In the genomic region with DNA sequence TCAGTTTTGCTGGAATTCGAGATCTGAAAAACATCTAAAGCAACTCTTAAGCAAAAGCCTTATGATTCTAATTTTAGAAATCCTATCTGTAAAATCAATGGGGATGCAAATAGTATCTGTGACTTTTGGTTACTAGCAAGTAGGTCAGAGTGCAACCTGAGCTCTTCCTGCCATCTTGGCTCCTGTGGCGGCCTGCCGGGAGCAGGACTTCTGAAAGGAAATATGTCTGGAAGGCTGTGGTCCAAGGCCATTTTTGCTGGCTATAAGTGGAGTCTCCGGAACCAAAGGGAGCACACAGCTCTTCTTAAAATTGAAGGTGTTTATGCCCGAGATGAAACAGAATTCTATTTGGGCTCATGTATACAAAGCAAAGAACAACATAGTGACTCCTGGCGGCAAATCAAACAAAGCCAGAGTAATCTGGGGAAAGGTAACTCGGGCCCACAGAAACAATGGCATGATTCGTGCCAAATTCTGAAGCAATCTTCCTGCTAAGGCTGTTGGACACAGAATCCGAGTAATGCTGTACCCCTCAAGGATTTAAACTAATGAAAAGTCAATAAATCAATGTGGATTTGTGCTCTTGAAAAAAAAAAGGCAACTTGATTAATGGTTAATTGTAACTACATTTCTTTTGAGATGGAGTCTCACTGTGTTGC, we compare ENCODE assay signal across 11 cellular contexts. TPM values are rescaled to one million over a fixed set of nuclear protein-coding genes. Genes with fewer than 3 reads are reported as not detected.
A peak's percentile ranks its signal among the peaks of the same experiment; 100 is the strongest.
DNase-seq lines count a peak whose midpoint lies in the region; ATAC-seq and TF ChIP-seq lines count a peak whose summit lies in the region.
"Had no signal": no experiment of that assay in that cellular context is flagged by ENCODE, and none has a peak within 500 bp of the region (broad histone marks: within the 10 kb centered on the region; RNA-seq: fewer than 3 reads in every experiment).

No MANE protein-coding gene starts in this region.

- POLR2A ChIA-PET in activated CD4-positive, alpha-beta memory T cell treated with anti-CD3 and anti-CD28 coated beads for 36 hours (lab: Charles Lee): no interaction called here

- H3K4me3 Mint-ChIP-seq in activated T-cell treated with anti-CD3 and anti-CD28 coated beads, Interleukin-2, amount 50 U/mL, for 24 hours: peak overlapping the region; percentile 95
- H3K4me3 Mint-ChIP-seq in activated CD4-positive, alpha-beta memory T cell treated with anti-CD3 and anti-CD28 coated beads for 36 hours: peak overlapping the region; percentile 96
- H3K4me3 Mint-ChIP-seq in stimulated activated memory B cell treated with anti-CD40 and anti-IgM and Interleukin-4, amounts not matched to agents 10 μg/mL and 1 μg/mL and 100 μg/mL, for 72 hours: peak overlapping the region; percentile 94

- H3K79me2 ChIP-seq in hepatocyte: peaks cover 66% of the 10 kb centered on the region

- intact Hi-C loops in activated CD4-positive, alpha-beta memory T cell treated with anti-CD3 and anti-CD28 coated beads for 36 hours (cut with micrococcal nuclease): loop anchor here (5.0 kb wide), 1 partner anchor 765 kb away; no protein-coding TSS in a partner anchor
- intact Hi-C loops in tibial artery (cut with DNase I; ENCODE audit: low total_unique reads) (no loop called here), vagina (cut with DNase I) (no loop called here)

- peak overlapping the region; percentile 64 for H3K4me3 ChIP-seq in hepatocyte
- H3K4me3 ChIP-seq in tibial artery: no peak overlapping the region
- H3K4me3 ChIP-seq in vagina: peak overlapping the region in 1 of 2 donors; percentile 81

- peak overlapping the region; percentile 93 for H3K4me2 ChIP-seq in hepatocyte

- H3K27me3 ChIP-seq in hepatocyte (no peaks in the 10 kb centered on the region), tibial artery (peaks cover 0 to 10% of the 10 kb centered on the region in 2 donors), vagina (no peaks in the 10 kb centered on the region)
- H3K27me3 ChIP-seq: uterus had no signal

- H3K27ac ChIP-seq in hepatocyte (no peak overlapping the region), tibial artery (no peak overlapping the region), vagina (no peak overlapping the region)
- H3K27ac ChIP-seq: uterus had no signal

- peaks cover 22% of the 10 kb centered on the region for H3K4me1 ChIP-seq in hepatocyte (ENCODE audit: insufficient read depth)
- H3K4me1 ChIP-seq in tibial artery: peaks cover 0 to 29% (median 24%) of the 10 kb centered on the region in 4 donors
- H3K4me1 ChIP-seq in vagina: peaks cover 36% of the 10 kb centered on the region

- peaks cover 50% of the 10 kb centered on the region for H3K36me3 Mint-ChIP-seq in activated T-cell treated with anti-CD3 and anti-CD28 coated beads, Interleukin-2, amount 50 U/mL, for 24 hours (ENCODE audit: low read depth)
- H3K36me3 Mint-ChIP-seq in activated CD4-positive, alpha-beta memory T cell treated with anti-CD3 and anti-CD28 coated beads for 36 hours: peaks cover 7% of the 10 kb centered on the region
- H3K36me3 Mint-ChIP-seq in stimulated activated memory B cell treated with anti-CD40 and anti-IgM and Interleukin-4, amounts not matched to agents 10 μg/mL and 1 μg/mL and 100 μg/mL, for 72 hours: peaks cover 6% of the 10 kb centered on the region

- no peaks in the 10 kb centered on the region for H3K9me2 ChIP-seq in hepatocyte (replicated peaks; ENCODE audit: insufficient read depth)

- H3K27ac Mint-ChIP-seq in activated T-cell treated with anti-CD3 and anti-CD28 coated beads, Interleukin-2, amount 50 U/mL, for 24 hours: peak overlapping the region; percentile 93
- H3K27ac Mint-ChIP-seq in activated CD4-positive, alpha-beta memory T cell treated with anti-CD3 and anti-CD28 coated beads for 36 hours: no peak overlapping the region
- H3K27ac Mint-ChIP-seq in stimulated activated memory B cell treated with anti-CD40 and anti-IgM and Interleukin-4, amounts not matched to agents 10 μg/mL and 1 μg/mL and 100 μg/mL, for 72 hours: peak overlapping the region; percentile 93

- TF ChIP-seq CTCF in hepatocyte (IDR thresholded peaks at IDR 0.05; ENCODE audit: poor library complexity): no peak
- no peak for TF ChIP-seq CTCF in tibial artery (IDR thresholded peaks at IDR 0.05)
- TF ChIP-seq CTCF in vagina (IDR thresholded peaks at IDR 0.05): no peak

- no peaks in the 10 kb centered on the region for H3K9me3 Mint-ChIP-seq in activated T-cell treated with anti-CD3 and anti-CD28 coated beads, Interleukin-2, amount 50 U/mL, for 24 hours
- no peaks in the 10 kb centered on the region for H3K9me3 Mint-ChIP-seq in activated CD4-positive, alpha-beta memory T cell treated with anti-CD3 and anti-CD28 coated beads for 36 hours
- no peaks in the 10 kb centered on the region for H3K9me3 Mint-ChIP-seq in stimulated activated memory B cell treated with anti-CD40 and anti-IgM and Interleukin-4, amounts not matched to agents 10 μg/mL and 1 μg/mL and 100 μg/mL, for 72 hours

- peaks cover 43% of the 10 kb centered on the region for H3K4me1 Mint-ChIP-seq in activated T-cell treated with anti-CD3 and anti-CD28 coated beads, Interleukin-2, amount 50 U/mL, for 24 hours (ENCODE audit: low read depth)
- peaks cover 35% of the 10 kb centered on the region for H3K4me1 Mint-ChIP-seq in activated CD4-positive, alpha-beta memory T cell treated with anti-CD3 and anti-CD28 coated beads for 36 hours (ENCODE audit: low read depth)
- peaks cover 38% of the 10 kb centered on the region for H3K4me1 Mint-ChIP-seq in stimulated activated memory B cell treated with anti-CD40 and anti-IgM and Interleukin-4, amounts not matched to agents 10 μg/mL and 1 μg/mL and 100 μg/mL, for 72 hours

- 87% methylated on average over 9 of the region's 9 CpGs for WGBS in hepatocyte (ENCODE audit: low lambda C conversion rate, missing lambda C conversion rate)

- TF ChIP-seq POLR2A in vagina (IDR thresholded peaks at IDR 0.05): no peak

- no peak overlapping the region for H2AFZ ChIP-seq in hepatocyte

- CTCF ChIA-PET in activated CD4-positive, alpha-beta memory T cell treated with anti-CD3 and anti-CD28 coated beads for 36 hours (lab: Charles Lee): interaction anchor here (1.3 kb wide), 1 partner anchor 11 kb away, joined by 4 read pairs; no protein-coding TSS in a partner anchor

- DNase-seq in activated T-cell treated with anti-CD3 and anti-CD28 coated beads, Interleukin-2, amount 50 U/mL, for 24 hours: no peak
- DNase-seq in activated T-cell treated with anti-CD3 and anti-CD28 coated beads, Interleukin-2, amount 50 U/mL, for 1 hour: no peak
- DNase-seq in activated CD4-positive, alpha-beta memory T cell treated with anti-CD3 and anti-CD28 coated beads for 36 hours: no peak
- DNase-seq in hepatocyte (ENCODE audit: low spot score) (no peak), tibial artery (no peak), vagina (ENCODE audit: extremely low spot score in 2 of 2) (no peak)
- DNase-seq: activated CD4-positive, CD25-positive, alpha-beta regulatory T cell; NCI-H2227 treated with DMSO at 0.1 percent for 48 hours had no signal

- no peaks in the 10 kb centered on the region for H3K27me3 Mint-ChIP-seq in activated T-cell treated with anti-CD3 and anti-CD28 coated beads, Interleukin-2, amount 50 U/mL, for 24 hours
- H3K27me3 Mint-ChIP-seq in activated CD4-positive, alpha-beta memory T cell treated with anti-CD3 and anti-CD28 coated beads for 36 hours: no peaks in the 10 kb centered on the region
- H3K27me3 Mint-ChIP-seq in stimulated activated memory B cell treated with anti-CD40 and anti-IgM and Interleukin-4, amounts not matched to agents 10 μg/mL and 1 μg/mL and 100 μg/mL, for 72 hours: peaks cover 6% of the 10 kb centered on the region

- peaks cover 17% of the 10 kb centered on the region for H4K20me1 ChIP-seq in hepatocyte (ENCODE audit: insufficient read depth, poor library complexity, severe bottlenecking)

- H3K36me3 ChIP-seq in hepatocyte (replicated peaks; ENCODE audit: insufficient read depth, low read depth): no peaks in the 10 kb centered on the region
- H3K36me3 ChIP-seq in tibial artery: no peaks in the 10 kb centered on the region
- H3K36me3 ChIP-seq in vagina: no peaks in the 10 kb centered on the region
- H3K36me3 ChIP-seq: uterus had no signal

- no peaks in the 10 kb centered on the region for H3K9me3 ChIP-seq in hepatocyte (ENCODE audit: low read depth)
- H3K9me3 ChIP-seq in tibial artery: no peaks in the 10 kb centered on the region
- no peaks in the 10 kb centered on the region for H3K9me3 ChIP-seq in vagina
- H3K9me3 ChIP-seq: uterus had no signal

- no peak for ATAC-seq in stimulated activated memory B cell treated with anti-CD40 and anti-IgM and Interleukin-4, amounts not matched to agents 10 μg/mL and 1 μg/mL and 100 μg/mL, for 72 hours
- ATAC-seq in activated CD4-positive, CD25-positive, alpha-beta regulatory T cell treated with anti-CD3 and anti-CD28 coated beads, Interleukin-2, amount 50 U/mL, for 24 hours: no peak

RNA-seq across cellular contexts. Expression of a gene that starts 1.7 kb away (rescaled TPM):
- total RNA-seq in activated CD4-positive, alpha-beta memory T cell treated with anti-CD3 and anti-CD28 coated beads for 36 hours: 10 to 100 TPM; 41.9 to 42.9 TPM
- total RNA-seq in hepatocyte: 37.6 and 52.7 TPM in 2 replicates
- polyA plus RNA-seq in hepatocyte: 48.2 and 53.5 TPM in 2 replicates
- 22.3 TPM for total RNA-seq in vagina

RNA-seq across cellular contexts. Expression of a gene that starts 33.3 kb away (rescaled TPM):
- under 1 TPM; 0.31 to 0.50 TPM for total RNA-seq in activated CD4-positive, alpha-beta memory T cell treated with anti-CD3 and anti-CD28 coated beads for 36 hours
- 14.4 and 17.1 TPM in 2 replicates for total RNA-seq in hepatocyte
- 17.3 and 18.9 TPM in 2 replicates for polyA plus RNA-seq in hepatocyte
- total RNA-seq in vagina: not detected

Comparison
In these comparisons a context has a peak if more than half of its experiments do, and no peak if none do; other contexts are left out.
1. RNA of a gene that starts 33.3 kb away (total RNA-seq): 14.4 to 17.1 TPM in hepatocyte; 0.31 to 0.50 TPM in activated CD4-positive, alpha-beta memory T cell treated with anti-CD3 and anti-CD28 coated beads for 36 hours and not detected in vagina (single experiment); every median in the first group is over 10 times any median in the second.
2. Peak in every context shown above with its lines, with median percentiles within 50 percentile points of each other: H3K4me3 Mint-ChIP-seq.